Comparison of ENCODE assay signal across 8 cellular contexts in genomic region chr4:127880764-127881564, GRCh38. TPM values are rescaled to one million over a fixed set of nuclear protein-coding genes. Genes with fewer than 3 reads are reported as not detected.
DNase-seq lines count a peak whose midpoint lies in the region; ATAC-seq and TF ChIP-seq lines count a peak whose summit lies in the region.

TSS of gene PLK4 (plus strand) at chr4:127880893. CDS start at chr4:127881135, 242 bp downstream.

- H2AFZ ChIP-seq in PC-3 (ENCODE audit: low read length) = peak within 1 kb of the TSS; percentile 94

- peaks cover 28% of the 10 kb centered on the region; the same call in 1 of the 2 replicates for H3K4me1 ChIP-seq in PC-3 (ENCODE audit: insufficient read depth, low read length)
- H3K4me1 ChIP-seq in mononuclear cell (ENCODE audit: insufficient read depth, low read length) = peaks cover 11% of the 10 kb centered on the region

- POLR2A ChIA-PET in PC-3 (lab: Charles Lee; ENCODE audit: unreplicated experiment) = interaction anchor here (0.6 kb wide), 2 partner anchors 61 to 86 kb away, joined by 3 to 6 read pairs; no protein-coding TSS in a partner anchor

- H3K36me3 ChIP-seq in PC-3 (ENCODE audit: low read depth, low read length) = peaks cover 17% of the 10 kb centered on the region

- H3K9ac ChIP-seq in PC-3 (ENCODE audit: low read length) = peak within 1 kb of the TSS; percentile 96

- H3K27ac ChIP-seq in PC-3 (ENCODE audit: low read length) (peak within 1 kb of the TSS; percentile 80), epithelial cell of prostate (peak within 1 kb of the TSS; percentile 72)

- TSS peak; percentile 40 for BruUV-seq in PC-3 (replicated peaks; lab: Mats Ljungman, UMichigan)

- H3F3A ChIP-seq in PC-3 (ENCODE audit: low read length, unreplicated experiment) = no peaks in the 10 kb centered on the region

- H3K4me3 ChIP-seq in Jurkat, Clone E6-1 (ENCODE audit: low read length) = peak within 1 kb of the TSS; percentile 88
- H3K4me3 ChIP-seq in PC-3 (ENCODE audit: low read length) (peak within 1 kb of the TSS; percentile 90), mononuclear cell (ENCODE audit: low read length) (peak within 1 kb of the TSS; percentile 91)

- ATAC-seq in GM21717 (IDR thresholded peaks at IDR 0.05; ENCODE audit: unreplicated experiment) (peak; percentile 94), PC-3 (peak; percentile 79)

- H3K27me3 ChIP-seq in PC-3 (ENCODE audit: low read length) (no peaks in the 10 kb centered on the region), mononuclear cell (ENCODE audit: insufficient read depth, low read length) (no peaks in the 10 kb centered on the region)

- peak within 1 kb of the TSS; percentile 91 for H3K4me2 ChIP-seq in PC-3 (ENCODE audit: low read length)

- no peaks in the 10 kb centered on the region for H3K9me3 ChIP-seq in PC-3 (ENCODE audit: low read length)
- H3K9me3 ChIP-seq in mononuclear cell (ENCODE audit: low read depth, low read length) = no peaks in the 10 kb centered on the region

- CTCF ChIA-PET in PC-3 (lab: Charles Lee) = interaction anchor here (1.2 kb wide), 1 partner anchor 84 kb away, joined by 3 read pairs; the partner anchor contains the start of genes ABHD18 and MFSD8

- H3K9me2 ChIP-seq in PC-3 (replicated peaks; ENCODE audit: low read length) = no peaks in the 10 kb centered on the region

- peaks cover 49% of the 10 kb centered on the region for H3K79me2 ChIP-seq in PC-3 (ENCODE audit: low read length)

- TF ChIP-seq CTCF in PC-3 (conservative IDR thresholded peaks at IDR 0.05; ENCODE audit: low read depth, low read length) = no peak

- peak; percentile 96 for DNase-seq in DMS53 (lab: John Stamatoyannopoulos, UW)
- peak; percentile 95 for DNase-seq in Jurkat, Clone E6-1 (ENCODE audit: low read depth, low spot score)
- peak; percentile 91 for DNase-seq in PC-3
- peak; percentile 84 for DNase-seq in activated T-cell treated with anti-CD3 and anti-CD28 coated beads for 4 hours
- DNase-seq in epithelial cell of prostate (ENCODE audit: low read depth, low spot score) = peak; percentile 43
- peak; percentile 93 for DNase-seq in stimulated activated CD8-positive, alpha-beta memory T cell treated with anti-CD3 and anti-CD28 coated beads, Interleukin-2, amount 100 ng/mL, for 48 hours (ENCODE audit: low read depth in 2 of 2)

- H4K20me1 ChIP-seq in PC-3 (ENCODE audit: low read length) = 0 out of 2 replicates have a peak, but pooled peaks cover 6% of the 10 kb centered on the region

- intact Hi-C loops in PC-3 (cut with micrococcal nuclease) = loop anchor here (1.0 to 5.0 kb wide), 4 partner anchors 86 to 181 kb away; partner anchors contain the start of genes ABHD18, HSPA4L, LARP1B and MFSD8

RNA-seq across cellular contexts. Expression of gene PLK4, which starts in this region (rescaled TPM):
- 60.5 TPM for polyA plus RNA-seq in Jurkat, Clone E6-1 (2012; ENCODE audit: insufficient read depth, insufficient read length)
- 42.5 and 54.5 TPM in 2 replicates for total RNA-seq in PC-3 (2014; rRNA removed)
- 4.4 TPM for total RNA-seq in mononuclear cell

Comparison
In these comparisons a context has a peak if more than half of its experiments do, and no peak if none do; other contexts are left out.
1. Peak in every context shown above with its lines: DNase-seq, ATAC-seq, H3K4me3 ChIP-seq and H3K27ac ChIP-seq.
2. DNase-seq: peak in every context shown above with its lines; median percentile 96 in DMS53; 95 in Jurkat, Clone E6-1; 93 in stimulated activated CD8-positive, alpha-beta memory T cell treated with anti-CD3 and anti-CD28 coated beads, Interleukin-2, amount 100 ng/mL, for 48 hours; 91 in PC-3; 84 in activated T-cell treated with anti-CD3 and anti-CD28 coated beads for 4 hours; 43 in epithelial cell of prostate.